In genomic region chr15:93089855-93090305, GRCh38 we compare ENCODE assay signal across 15 cellular contexts. TPM values are rescaled to one million over a fixed set of nuclear protein-coding genes. Genes with fewer than 3 reads are reported as not detected.
DNase-seq lines count a peak whose midpoint lies in the region; ATAC-seq and TF ChIP-seq lines count a peak whose summit lies in the region.
"Had no signal": no experiment of that assay in that cellular context is flagged by ENCODE, and none has a peak within 500 bp of the region (broad histone marks: within the 10 kb centered on the region; RNA-seq: fewer than 3 reads in every experiment).

No MANE protein-coding gene starts in this region.

- CTCF ChIA-PET in Caco-2 (lab: Charles Lee) (no interaction called here), PC-9 (lab: Charles Lee) (no interaction called here)

- H3K27me3 Mint-ChIP-seq in Caco-2 (ENCODE audit: insufficient read depth, unreplicated experiment) (peaks cover 7% of the 10 kb centered on the region), T-helper 17 cell (peaks cover 39% of the 10 kb centered on the region)

- WGBS in right cardiac atrium = 10% methylated on average over 20 of the region's 20 CpGs

- no peaks in the 10 kb centered on the region for H4K20me1 ChIP-seq in PC-9 (ENCODE audit: insufficient read depth)

- no peak for DNase-seq in Caco-2
- no peak for DNase-seq in T-helper 17 cell
- peak in 2 of 3 donors; percentile 48 to 63 for DNase-seq in right cardiac atrium
- DNase-seq in NCI-H2171 treated with DMSO at 0.1 percent for 48 hours (lab: John Stamatoyannopoulos, UW) = no peak
- no peak for DNase-seq in cerebellar nuclear complex (lab: John Stamatoyannopoulos, UW)
- no peak for DNase-seq in GM10266 (ENCODE audit: extremely low spot score)
- DNase-seq in PC-9 = no peak
- DNase-seq: activated T-cell treated with anti-CD3 and anti-CD28 coated beads, Interleukin-2, amount 50 U/mL, for 1 hour; DMS79 treated with DMSO at 0.1 percent for 48 hours; HFFc6; IMR-90; NCI-H510A; stimulated activated CD4-positive, alpha-beta T cell treated with anti-CD3 and anti-CD28 coated beads, Interleukin-4, amount 100 ng/mL, for 4 hours had no signal

- POLR2A ChIA-PET in Caco-2 (lab: Charles Lee) (no interaction called here), PC-9 (lab: Charles Lee; ENCODE audit: unreplicated experiment) (interaction anchor here (0.6 kb wide), 1 partner anchor 231 kb away, joined by 7 read pairs; no protein-coding TSS in a partner anchor)

- H3K36me3 ChIP-seq in Caco-2 (ENCODE audit: control insufficient read depth, insufficient read depth, low read length) = no peaks in the 10 kb centered on the region
- H3K36me3 ChIP-seq in rectal smooth muscle tissue (ENCODE audit: control insufficient read depth, insufficient read depth, low read length) = no peaks in the 10 kb centered on the region
- H3K36me3 ChIP-seq in PC-9 (ENCODE audit: low read depth) = no peaks in the 10 kb centered on the region

- peak overlapping the region; percentile 16 for H3K27ac ChIP-seq in right cardiac atrium (ENCODE audit: low read length)
- H3K27ac ChIP-seq in rectal smooth muscle tissue (ENCODE audit: low read depth, low read length) = peak overlapping the region; percentile 72
- H3K27ac ChIP-seq in PC-9 = no peak overlapping the region

- H3K9ac ChIP-seq in rectal smooth muscle tissue (ENCODE audit: low read length) = no peak overlapping the region

- H2AFZ ChIP-seq in PC-9 = no peak overlapping the region

- H3K9me3 ChIP-seq in Caco-2 = no peaks in the 10 kb centered on the region
- no peaks in the 10 kb centered on the region for H3K9me3 ChIP-seq in T-helper 17 cell (ENCODE audit: control insufficient read depth, low read length, poor library complexity, severe bottlenecking)
- H3K9me3 ChIP-seq in right cardiac atrium (ENCODE audit: control insufficient read depth, low read length) = no peaks in the 10 kb centered on the region
- H3K9me3 ChIP-seq in PC-9 (ENCODE audit: insufficient read depth, low read depth) = no peaks in the 10 kb centered on the region

- H3K4me3 ChIP-seq in Caco-2 (ENCODE audit: low read depth, low read length) (no peak overlapping the region), right cardiac atrium (ENCODE audit: low read length) (peak overlapping the region; percentile 89), rectal smooth muscle tissue (ENCODE audit: low read length) (peak overlapping the region; percentile 52), PC-9 (no peak overlapping the region)

- H3K4me1 Mint-ChIP-seq in Caco-2 (ENCODE audit: low read depth, unreplicated experiment) (no peaks in the 10 kb centered on the region), T-helper 17 cell (peaks cover 11% of the 10 kb centered on the region)

- H3K4me1 ChIP-seq in Caco-2 (no peaks in the 10 kb centered on the region), right cardiac atrium (ENCODE audit: control insufficient read depth, insufficient read depth, low read length) (no peaks in the 10 kb centered on the region), rectal smooth muscle tissue (ENCODE audit: control insufficient read depth, insufficient read depth, low read length) (peaks cover 18% of the 10 kb centered on the region), PC-9 (replicated peaks; ENCODE audit: insufficient read depth) (no peaks in the 10 kb centered on the region)

- no peaks in the 10 kb centered on the region for H3K79me2 ChIP-seq in PC-9 (ENCODE audit: low read depth)

- no peaks in the 10 kb centered on the region for H3F3A ChIP-seq in PC-9 (ENCODE audit: insufficient read depth, low read depth)

- TF ChIP-seq CTCF in Caco-2 (IDR thresholded peaks at IDR 0.05; ENCODE audit: insufficient read depth in 1 of 2, low read depth in 1 of 2, low read length in 1 of 2, severe bottlenecking in 1 of 2, unreplicated experiment in 1 of 2) (no peak), GM10266 (IDR thresholded peaks at IDR 0.05; ENCODE audit: control insufficient read depth, insufficient read depth, low read depth, missing control alignments) (no peak), PC-9 (conservative IDR thresholded peaks at IDR 0.05) (no peak)

- ATAC-seq in T-helper 17 cell (no peak), right cardiac atrium (peak; percentile 54 to 76)

- no TSS peak for BruUV-seq in Caco-2 (replicated peaks; lab: Mats Ljungman, UMichigan)
- no TSS peak for BruUV-seq in PC-9 (replicated peaks; lab: Mats Ljungman, UMichigan)

- H3K4me3 Mint-ChIP-seq in Caco-2 (ENCODE audit: unreplicated experiment) = peak overlapping the region; percentile 61
- H3K4me3 Mint-ChIP-seq in T-helper 17 cell = peak overlapping the region; percentile 86
- H3K4me3 Mint-ChIP-seq: HFFc6 had no signal

- H3K27me3 ChIP-seq in Caco-2 (replicated peaks; ENCODE audit: control insufficient read depth, insufficient read depth, low read length) = peaks cover 1% of the 10 kb centered on the region; the same call in 1 of the 2 replicates
- no peaks in the 10 kb centered on the region for H3K27me3 ChIP-seq in right cardiac atrium (ENCODE audit: control insufficient read depth, insufficient read depth)
- H3K27me3 ChIP-seq in rectal smooth muscle tissue (ENCODE audit: control insufficient read depth, insufficient read depth, low read length) = peaks cover 4% of the 10 kb centered on the region
- peaks cover 37% of the 10 kb centered on the region for H3K27me3 ChIP-seq in PC-9 (ENCODE audit: insufficient read depth, low read depth)

- H3K4me2 ChIP-seq in PC-9 = no peak overlapping the region

- no peaks in the 10 kb centered on the region for H3K36me3 Mint-ChIP-seq in Caco-2 (ENCODE audit: insufficient read depth, unreplicated experiment)
- H3K36me3 Mint-ChIP-seq in T-helper 17 cell (ENCODE audit: low read depth) = peaks cover 6% of the 10 kb centered on the region

- no peaks in the 10 kb centered on the region for H3K9me3 Mint-ChIP-seq in Caco-2 (ENCODE audit: unreplicated experiment)
- H3K9me3 Mint-ChIP-seq: HFFc6 had no signal

- intact Hi-C loops in Caco-2 (cut with micrococcal nuclease; ENCODE audit: unreplicated experiment) (loop anchor here (2.0 to 5.0 kb wide), 3 partner anchors 57 to 251 kb away; no protein-coding TSS in a partner anchor), right cardiac atrium (cut with DNase I) (loop anchor here in 1 of 4 donors (5.0 to 10.0 kb wide), 2 partner anchors 53 to 245 kb away; no protein-coding TSS in a partner anchor), PC-9 (cut with micrococcal nuclease; ENCODE audit: unreplicated experiment) (loop anchor here (5.0 kb wide), 2 partner anchors 53 to 1027 kb away; no protein-coding TSS in a partner anchor)

- H3K27ac Mint-ChIP-seq in Caco-2 (ENCODE audit: unreplicated experiment) (no peak overlapping the region), T-helper 17 cell (no peak overlapping the region)
- H3K27ac Mint-ChIP-seq: HFFc6 had no signal

- no peaks in the 10 kb centered on the region for H3K9me2 ChIP-seq in PC-9 (ENCODE audit: insufficient read depth)

RNA-seq across cellular contexts. Expression of gene RGMA, which starts 0.9 kb away (rescaled TPM):
- total RNA-seq in Caco-2 (2022) (4.4 and 4.5 TPM in 2 replicates), T-helper 17 cell (not detected), right cardiac atrium (10 to 100 TPM in 3 of 4 donors, 1 to 10 TPM in 1; 9.2 to 16.4 (median 12.8) TPM), PC-9 (2021) (3.3 and 3.6 TPM in 2 replicates)
- 10.8 TPM for polyA plus RNA-seq in right cardiac atrium
- total RNA-seq: T-helper 2 cell treated with Interferon-gamma antibody and Interleukin-4, amounts not matched to agents 100 ng/mL and 5 ng/mL, for 36 hours had no signal

Comparison
In these comparisons a context has a peak if more than half of its experiments do, and no peak if none do; other contexts are left out.
1. DNase-seq: peak in right cardiac atrium (2 of 3); none in Caco-2 (0 of 2), T-helper 17 cell (0 of 3), NCI-H2171 treated with DMSO at 0.1 percent for 48 hours (single experiment), cerebellar nuclear complex (0 of 2), GM10266 (single experiment) and PC-9 (0 of 2).
2. H3K4me3 ChIP-seq: peak in right cardiac atrium (single experiment) and rectal smooth muscle tissue (single experiment); none in Caco-2 (single experiment) and PC-9 (single experiment).